ENCODE assay signal across 1 cellular context in the genomic region with DNA sequence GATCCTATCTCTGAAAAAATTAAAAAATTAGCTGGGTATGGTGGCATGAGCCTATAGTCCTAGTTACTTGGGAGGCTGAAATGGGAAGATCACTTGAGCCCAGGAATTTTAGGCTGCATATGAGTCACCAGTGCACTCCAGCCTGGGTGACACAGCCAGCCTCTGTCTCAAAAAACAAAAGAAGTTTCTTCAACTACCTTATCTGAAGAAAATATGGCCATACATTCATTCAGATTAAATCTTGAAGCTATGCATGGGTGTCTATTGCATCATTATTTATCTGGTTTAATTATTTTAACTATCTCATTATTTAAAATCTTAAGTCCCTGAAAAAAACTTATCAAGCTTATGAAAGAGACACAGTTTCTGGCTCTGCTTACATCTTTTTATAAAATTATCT.
TF ChIP-seq lines count a peak whose summit lies in the region.

No MANE protein-coding gene starts in this region.

TF ChIP-seq in K562, 482 proteins besides CTCF, POLR2A, EP300 and RAD21 (continued from another document):
- TF ChIP-seq, protein P1, sequence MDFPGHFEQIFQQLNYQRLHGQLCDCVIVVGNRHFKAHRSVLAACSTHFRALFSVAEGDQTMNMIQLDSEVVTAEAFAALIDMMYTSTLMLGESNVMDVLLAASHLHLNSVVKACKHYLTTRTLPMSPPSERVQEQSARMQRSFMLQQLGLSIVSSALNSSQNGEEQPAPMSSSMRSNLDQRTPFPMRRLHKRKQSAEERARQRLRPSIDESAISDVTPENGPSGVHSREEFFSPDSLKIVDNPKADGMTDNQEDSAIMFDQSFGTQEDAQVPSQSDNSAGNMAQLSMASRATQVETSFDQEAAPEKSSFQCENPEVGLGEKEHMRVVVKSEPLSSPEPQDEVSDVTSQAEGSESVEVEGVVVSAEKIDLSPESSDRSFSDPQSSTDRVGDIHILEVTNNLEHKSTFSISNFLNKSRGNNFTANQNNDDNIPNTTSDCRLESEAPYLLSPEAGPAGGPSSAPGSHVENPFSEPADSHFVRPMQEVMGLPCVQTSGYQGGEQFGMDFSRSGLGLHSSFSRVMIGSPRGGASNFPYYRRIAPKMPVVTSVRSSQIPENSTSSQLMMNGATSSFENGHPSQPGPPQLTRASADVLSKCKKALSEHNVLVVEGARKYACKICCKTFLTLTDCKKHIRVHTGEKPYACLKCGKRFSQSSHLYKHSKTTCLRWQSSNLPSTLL (IDR thresholded peaks at IDR 0.05): no peak
